15 cellular contexts compared by ENCODE assay signal in the genomic region with DNA sequence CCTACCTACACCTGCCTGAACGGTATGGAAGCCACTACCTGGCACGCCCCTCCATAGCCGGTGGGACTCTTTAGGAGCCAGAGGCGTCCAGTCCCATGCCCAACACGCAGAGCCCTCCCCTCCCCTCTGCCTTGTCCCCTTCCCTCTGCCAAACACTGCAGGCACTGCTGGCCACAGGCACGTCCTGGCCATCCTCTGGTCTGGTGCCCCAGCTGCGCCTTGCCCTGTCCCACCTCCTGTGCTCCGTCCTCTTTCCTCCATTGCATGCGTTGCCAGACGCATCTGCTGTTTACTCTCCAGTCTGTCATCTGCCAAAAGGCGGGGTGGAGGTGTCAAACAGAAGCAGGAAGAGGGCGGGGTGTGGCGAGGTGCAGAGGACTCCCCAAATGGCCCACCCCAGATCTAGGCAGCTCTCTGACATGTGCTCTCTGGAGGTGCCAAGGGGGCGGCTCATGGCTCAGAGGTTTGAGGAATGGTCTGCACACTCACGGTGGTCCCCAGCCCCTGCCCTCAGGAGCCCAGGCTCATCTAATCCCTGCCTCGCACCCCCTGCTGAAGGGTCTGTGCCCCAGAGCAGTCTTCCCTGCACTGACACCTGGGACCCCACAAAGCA. TPM values are rescaled to one million over a fixed set of nuclear protein-coding genes. Genes with fewer than 3 reads are reported as not detected.
DNase-seq lines count a peak whose midpoint lies in the region; ATAC-seq and TF ChIP-seq lines count a peak whose summit lies in the region.
"Had no signal": no experiment of that assay in that cellular context is flagged by ENCODE, and none has a peak within 500 bp of the region (broad histone marks: within the 10 kb centered on the region; RNA-seq: fewer than 3 reads in every experiment).

No MANE protein-coding gene starts in this region.

- TF ChIP-seq CTCF in left ventricle myocardium inferior (IDR thresholded peaks at IDR 0.05; ENCODE audit: borderline replicate concordance), result no peak
- no peak for TF ChIP-seq CTCF in upper lobe of right lung (IDR thresholded peaks at IDR 0.05)

- no peaks in the 10 kb centered on the region for H3K9me3 ChIP-seq in right cardiac atrium (ENCODE audit: control insufficient read depth, low read length)
- H3K9me3 ChIP-seq in left ventricle myocardium inferior (replicated peaks), result peaks cover 19% of the 10 kb centered on the region
- no peaks in the 10 kb centered on the region for H3K9me3 ChIP-seq in upper lobe of right lung

- no peak overlapping the region for H3K27ac ChIP-seq in right cardiac atrium (ENCODE audit: low read length)
- no peak overlapping the region for H3K27ac ChIP-seq in left ventricle myocardium inferior (replicated peaks)
- H3K27ac ChIP-seq in upper lobe of right lung, result no peak overlapping the region
- H3K27ac ChIP-seq: KMS-11, left lung, tibial nerve had no signal

- H3K4me3 ChIP-seq in right cardiac atrium (ENCODE audit: low read length), result no peak overlapping the region
- no peak overlapping the region for H3K4me3 ChIP-seq in left ventricle myocardium inferior
- H3K4me3 ChIP-seq in upper lobe of right lung, result no peak overlapping the region
- H3K4me3 ChIP-seq: GM12878, left lung, tibial nerve had no signal

- no peaks in the 10 kb centered on the region for H3K27me3 ChIP-seq in right cardiac atrium (ENCODE audit: control insufficient read depth, insufficient read depth)
- no peaks in the 10 kb centered on the region for H3K27me3 ChIP-seq in left ventricle myocardium inferior (ENCODE audit: low read depth)
- no peaks in the 10 kb centered on the region for H3K27me3 ChIP-seq in upper lobe of right lung
- H3K27me3 ChIP-seq: left lung, tibial nerve had no signal

- intact Hi-C loops in right cardiac atrium (cut with DNase I) (no loop called here), left ventricle myocardium inferior (cut with micrococcal nuclease) (no loop called here), upper lobe of right lung (cut with DNase I) (no loop called here)

- H3K4me1 ChIP-seq in right cardiac atrium (ENCODE audit: control insufficient read depth, insufficient read depth, low read length) (no peaks in the 10 kb centered on the region), left ventricle myocardium inferior (peaks cover 11% of the 10 kb centered on the region), upper lobe of right lung (no peaks in the 10 kb centered on the region)
- H3K4me1 ChIP-seq: left lung had no signal

- peaks cover 12% of the 10 kb centered on the region for H3K36me3 ChIP-seq in left ventricle myocardium inferior
- H3K36me3 ChIP-seq in upper lobe of right lung, result peaks cover 4% of the 10 kb centered on the region

- WGBS in right cardiac atrium, result 92% methylated on average over 16 of the region's 16 CpGs

- ATAC-seq in right cardiac atrium (no peak), upper lobe of right lung (no peak), GM19324 (IDR thresholded peaks at IDR 0.05; ENCODE audit: low FRiP score, unreplicated experiment) (no peak)
- ATAC-seq: GM12878, left lung had no signal

- DNase-seq in right cardiac atrium (peak in 2 of 3 donors; percentile 9 to 40), left ventricle myocardium inferior (no peak), mesenteric fat pad (ENCODE audit: low spot score) (peak; percentile 85), upper lobe of right lung (peak; percentile 61), iPS-NIHi7 (ENCODE audit: extremely low spot score) (no peak), NCI-H2081 treated with DMSO at 0.1 percent for 48 hours (lab: John Stamatoyannopoulos, UW) (no peak)
- DNase-seq in activated gamma-delta T cell treated with anti-CD3 and anti-CD28 coated beads, Interleukin-2, amount 50 U/mL, for 16 hours (ENCODE audit: low read depth), result peak; percentile 14
- DNase-seq: activated CD8-positive, alpha-beta memory T cell treated with anti-CD3 and anti-CD28 coated beads for 24 hours; foreskin melanocyte; small intestine had no signal

RNA-seq across cellular contexts. Expression of a gene that starts 45.1 kb away (rescaled TPM):
- total RNA-seq in right cardiac atrium (10 to 100 TPM; 13.3 to 28.4 (median 21.1) TPM), left ventricle myocardium inferior (26.7 TPM), mesenteric fat pad (38.4 TPM), upper lobe of right lung (33.2 TPM)
- polyA plus RNA-seq in right cardiac atrium, result 19.8 TPM

Comparison
In these comparisons a context has a peak if more than half of its experiments do, and no peak if none do; other contexts are left out.
1. DNase-seq: peak in right cardiac atrium (2 of 3), activated gamma-delta T cell treated with anti-CD3 and anti-CD28 coated beads, Interleukin-2, amount 50 U/mL, for 16 hours (single experiment), mesenteric fat pad (single experiment) and upper lobe of right lung (single experiment); none in left ventricle myocardium inferior (single experiment), iPS-NIHi7 (single experiment) and NCI-H2081 treated with DMSO at 0.1 percent for 48 hours (single experiment).